Comparison of ENCODE assay signal across 2 cellular contexts in the genomic region with DNA sequence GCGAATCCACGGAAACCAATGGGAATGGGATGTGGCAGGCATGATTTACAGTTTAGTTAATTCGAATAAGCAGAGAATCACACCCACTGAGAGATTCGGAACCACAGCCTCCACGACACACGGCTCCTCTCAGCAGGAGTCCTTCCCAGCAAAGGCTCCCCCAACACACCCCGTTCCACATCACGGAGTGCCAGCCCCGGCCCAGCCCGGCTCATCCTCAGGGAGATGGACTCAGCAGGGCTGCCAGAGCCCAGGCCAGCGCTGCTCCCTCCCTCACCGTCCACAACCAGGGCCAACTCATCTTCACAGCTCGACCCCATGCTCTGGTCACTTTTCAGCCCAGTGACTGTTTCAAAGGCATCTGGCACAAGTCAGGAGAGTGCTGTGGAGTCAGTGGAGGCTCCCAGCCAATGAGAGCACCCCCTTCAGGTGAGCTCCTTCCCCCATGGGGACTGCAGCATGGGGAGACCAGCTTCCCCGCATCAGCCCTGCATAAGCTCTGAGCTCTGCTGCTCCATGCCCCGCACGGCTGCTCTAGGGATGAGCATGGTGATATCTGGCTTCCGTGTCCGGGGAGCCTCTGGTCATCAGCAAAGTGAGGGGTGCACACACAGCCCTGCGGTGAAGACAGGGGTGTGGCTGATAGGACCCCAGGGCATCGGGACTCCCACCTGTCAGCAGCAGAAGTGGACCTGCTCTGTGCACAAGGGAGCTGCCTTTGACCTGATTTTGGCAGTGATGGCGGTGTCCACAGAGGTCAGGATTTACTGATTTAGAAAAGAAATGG.
TF ChIP-seq lines count a peak whose summit lies in the region.

No MANE protein-coding gene starts in this region.

TF ChIP-seq in GM23338, 12 proteins besides CTCF, POLR2A, EP300 and RAD21 (continued from another document):
- TF ChIP-seq, protein P1, sequence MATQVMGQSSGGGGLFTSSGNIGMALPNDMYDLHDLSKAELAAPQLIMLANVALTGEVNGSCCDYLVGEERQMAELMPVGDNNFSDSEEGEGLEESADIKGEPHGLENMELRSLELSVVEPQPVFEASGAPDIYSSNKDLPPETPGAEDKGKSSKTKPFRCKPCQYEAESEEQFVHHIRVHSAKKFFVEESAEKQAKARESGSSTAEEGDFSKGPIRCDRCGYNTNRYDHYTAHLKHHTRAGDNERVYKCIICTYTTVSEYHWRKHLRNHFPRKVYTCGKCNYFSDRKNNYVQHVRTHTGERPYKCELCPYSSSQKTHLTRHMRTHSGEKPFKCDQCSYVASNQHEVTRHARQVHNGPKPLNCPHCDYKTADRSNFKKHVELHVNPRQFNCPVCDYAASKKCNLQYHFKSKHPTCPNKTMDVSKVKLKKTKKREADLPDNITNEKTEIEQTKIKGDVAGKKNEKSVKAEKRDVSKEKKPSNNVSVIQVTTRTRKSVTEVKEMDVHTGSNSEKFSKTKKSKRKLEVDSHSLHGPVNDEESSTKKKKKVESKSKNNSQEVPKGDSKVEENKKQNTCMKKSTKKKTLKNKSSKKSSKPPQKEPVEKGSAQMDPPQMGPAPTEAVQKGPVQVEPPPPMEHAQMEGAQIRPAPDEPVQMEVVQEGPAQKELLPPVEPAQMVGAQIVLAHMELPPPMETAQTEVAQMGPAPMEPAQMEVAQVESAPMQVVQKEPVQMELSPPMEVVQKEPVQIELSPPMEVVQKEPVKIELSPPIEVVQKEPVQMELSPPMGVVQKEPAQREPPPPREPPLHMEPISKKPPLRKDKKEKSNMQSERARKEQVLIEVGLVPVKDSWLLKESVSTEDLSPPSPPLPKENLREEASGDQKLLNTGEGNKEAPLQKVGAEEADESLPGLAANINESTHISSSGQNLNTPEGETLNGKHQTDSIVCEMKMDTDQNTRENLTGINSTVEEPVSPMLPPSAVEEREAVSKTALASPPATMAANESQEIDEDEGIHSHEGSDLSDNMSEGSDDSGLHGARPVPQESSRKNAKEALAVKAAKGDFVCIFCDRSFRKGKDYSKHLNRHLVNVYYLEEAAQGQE (IDR thresholded peaks at IDR 0.05; ENCODE audit: unreplicated experiment), result no peak
- TF ChIP-seq, protein P2, sequence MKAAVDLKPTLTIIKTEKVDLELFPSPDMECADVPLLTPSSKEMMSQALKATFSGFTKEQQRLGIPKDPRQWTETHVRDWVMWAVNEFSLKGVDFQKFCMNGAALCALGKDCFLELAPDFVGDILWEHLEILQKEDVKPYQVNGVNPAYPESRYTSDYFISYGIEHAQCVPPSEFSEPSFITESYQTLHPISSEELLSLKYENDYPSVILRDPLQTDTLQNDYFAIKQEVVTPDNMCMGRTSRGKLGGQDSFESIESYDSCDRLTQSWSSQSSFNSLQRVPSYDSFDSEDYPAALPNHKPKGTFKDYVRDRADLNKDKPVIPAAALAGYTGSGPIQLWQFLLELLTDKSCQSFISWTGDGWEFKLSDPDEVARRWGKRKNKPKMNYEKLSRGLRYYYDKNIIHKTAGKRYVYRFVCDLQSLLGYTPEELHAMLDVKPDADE (IDR thresholded peaks at IDR 0.05), result no peak
- TF ChIP-seq, protein P3, sequence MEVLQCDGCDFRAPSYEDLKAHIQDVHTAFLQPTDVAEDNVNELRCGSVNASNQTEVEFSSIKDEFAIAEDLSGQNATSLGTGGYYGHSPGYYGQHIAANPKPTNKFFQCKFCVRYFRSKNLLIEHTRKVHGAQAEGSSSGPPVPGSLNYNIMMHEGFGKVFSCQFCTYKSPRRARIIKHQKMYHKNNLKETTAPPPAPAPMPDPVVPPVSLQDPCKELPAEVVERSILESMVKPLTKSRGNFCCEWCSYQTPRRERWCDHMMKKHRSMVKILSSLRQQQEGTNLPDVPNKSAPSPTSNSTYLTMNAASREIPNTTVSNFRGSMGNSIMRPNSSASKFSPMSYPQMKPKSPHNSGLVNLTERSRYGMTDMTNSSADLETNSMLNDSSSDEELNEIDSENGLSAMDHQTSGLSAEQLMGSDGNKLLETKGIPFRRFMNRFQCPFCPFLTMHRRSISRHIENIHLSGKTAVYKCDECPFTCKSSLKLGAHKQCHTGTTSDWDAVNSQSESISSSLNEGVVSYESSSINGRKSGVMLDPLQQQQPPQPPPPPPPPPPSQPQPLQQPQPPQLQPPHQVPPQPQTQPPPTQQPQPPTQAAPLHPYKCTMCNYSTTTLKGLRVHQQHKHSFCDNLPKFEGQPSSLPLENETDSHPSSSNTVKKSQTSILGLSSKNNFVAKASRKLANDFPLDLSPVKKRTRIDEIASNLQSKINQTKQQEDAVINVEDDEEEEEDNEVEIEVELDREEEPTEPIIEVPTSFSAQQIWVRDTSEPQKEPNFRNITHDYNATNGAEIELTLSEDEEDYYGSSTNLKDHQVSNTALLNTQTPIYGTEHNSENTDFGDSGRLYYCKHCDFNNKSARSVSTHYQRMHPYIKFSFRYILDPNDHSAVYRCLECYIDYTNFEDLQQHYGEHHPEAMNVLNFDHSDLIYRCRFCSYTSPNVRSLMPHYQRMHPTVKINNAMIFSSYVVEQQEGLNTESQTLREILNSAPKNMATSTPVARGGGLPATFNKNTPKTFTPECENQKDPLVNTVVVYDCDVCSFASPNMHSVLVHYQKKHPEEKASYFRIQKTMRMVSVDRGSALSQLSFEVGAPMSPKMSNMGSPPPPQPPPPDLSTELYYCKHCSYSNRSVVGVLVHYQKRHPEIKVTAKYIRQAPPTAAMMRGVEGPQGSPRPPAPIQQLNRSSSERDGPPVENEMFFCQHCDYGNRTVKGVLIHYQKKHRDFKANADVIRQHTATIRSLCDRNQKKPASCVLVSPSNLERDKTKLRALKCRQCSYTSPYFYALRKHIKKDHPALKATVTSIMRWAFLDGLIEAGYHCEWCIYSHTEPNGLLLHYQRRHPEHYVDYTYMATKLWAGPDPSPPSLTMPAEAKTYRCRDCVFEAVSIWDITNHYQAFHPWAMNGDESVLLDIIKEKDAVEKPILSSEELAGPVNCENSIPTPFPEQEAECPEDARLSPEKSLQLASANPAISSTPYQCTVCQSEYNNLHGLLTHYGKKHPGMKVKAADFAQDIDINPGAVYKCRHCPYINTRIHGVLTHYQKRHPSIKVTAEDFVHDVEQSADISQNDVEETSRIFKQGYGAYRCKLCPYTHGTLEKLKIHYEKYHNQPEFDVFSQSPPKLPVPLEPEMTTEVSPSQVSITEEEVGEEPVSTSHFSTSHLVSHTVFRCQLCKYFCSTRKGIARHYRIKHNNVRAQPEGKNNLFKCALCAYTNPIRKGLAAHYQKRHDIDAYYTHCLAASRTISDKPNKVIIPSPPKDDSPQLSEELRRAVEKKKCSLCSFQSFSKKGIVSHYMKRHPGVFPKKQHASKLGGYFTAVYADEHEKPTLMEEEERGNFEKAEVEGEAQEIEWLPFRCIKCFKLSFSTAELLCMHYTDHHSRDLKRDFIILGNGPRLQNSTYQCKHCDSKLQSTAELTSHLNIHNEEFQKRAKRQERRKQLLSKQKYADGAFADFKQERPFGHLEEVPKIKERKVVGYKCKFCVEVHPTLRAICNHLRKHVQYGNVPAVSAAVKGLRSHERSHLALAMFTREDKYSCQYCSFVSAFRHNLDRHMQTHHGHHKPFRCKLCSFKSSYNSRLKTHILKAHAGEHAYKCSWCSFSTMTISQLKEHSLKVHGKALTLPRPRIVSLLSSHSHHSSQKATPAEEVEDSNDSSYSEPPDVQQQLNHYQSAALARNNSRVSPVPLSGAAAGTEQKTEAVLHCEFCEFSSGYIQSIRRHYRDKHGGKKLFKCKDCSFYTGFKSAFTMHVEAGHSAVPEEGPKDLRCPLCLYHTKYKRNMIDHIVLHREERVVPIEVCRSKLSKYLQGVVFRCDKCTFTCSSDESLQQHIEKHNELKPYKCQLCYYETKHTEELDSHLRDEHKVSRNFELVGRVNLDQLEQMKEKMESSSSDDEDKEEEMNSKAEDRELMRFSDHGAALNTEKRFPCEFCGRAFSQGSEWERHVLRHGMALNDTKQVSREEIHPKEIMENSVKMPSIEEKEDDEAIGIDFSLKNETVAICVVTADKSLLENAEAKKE (CRISPR knock-in tag; IDR thresholded peaks at IDR 0.05), result no peak
- TF ChIP-seq EZH2 (IDR thresholded peaks at IDR 0.05; ENCODE audit: low read depth, unreplicated experiment), result no peak
- no peak for TF ChIP-seq JUNB (IDR thresholded peaks at IDR 0.05; ENCODE audit: unreplicated experiment)
- TF ChIP-seq CREB1 (CRISPR knock-in tag; IDR thresholded peaks at IDR 0.05; ENCODE audit: low read depth), result no peak
- TF ChIP-seq ZNF331 (CRISPR knock-in tag; IDR thresholded peaks at IDR 0.05; ENCODE audit: low read depth), result no peak

TF ChIP-seq in WTC11, 78 proteins besides CTCF, POLR2A, EP300 and RAD21 (continued from another document):
- TF ChIP-seq ZNF416 (CRISPR knock-in tag; IDR thresholded peaks at IDR 0.05) (no peak), ZNF219 (CRISPR knock-in tag; IDR thresholded peaks at IDR 0.05; ENCODE audit: borderline replicate concordance) (no peak)
